1 cellular context compared by ENCODE assay signal in the genomic region with DNA sequence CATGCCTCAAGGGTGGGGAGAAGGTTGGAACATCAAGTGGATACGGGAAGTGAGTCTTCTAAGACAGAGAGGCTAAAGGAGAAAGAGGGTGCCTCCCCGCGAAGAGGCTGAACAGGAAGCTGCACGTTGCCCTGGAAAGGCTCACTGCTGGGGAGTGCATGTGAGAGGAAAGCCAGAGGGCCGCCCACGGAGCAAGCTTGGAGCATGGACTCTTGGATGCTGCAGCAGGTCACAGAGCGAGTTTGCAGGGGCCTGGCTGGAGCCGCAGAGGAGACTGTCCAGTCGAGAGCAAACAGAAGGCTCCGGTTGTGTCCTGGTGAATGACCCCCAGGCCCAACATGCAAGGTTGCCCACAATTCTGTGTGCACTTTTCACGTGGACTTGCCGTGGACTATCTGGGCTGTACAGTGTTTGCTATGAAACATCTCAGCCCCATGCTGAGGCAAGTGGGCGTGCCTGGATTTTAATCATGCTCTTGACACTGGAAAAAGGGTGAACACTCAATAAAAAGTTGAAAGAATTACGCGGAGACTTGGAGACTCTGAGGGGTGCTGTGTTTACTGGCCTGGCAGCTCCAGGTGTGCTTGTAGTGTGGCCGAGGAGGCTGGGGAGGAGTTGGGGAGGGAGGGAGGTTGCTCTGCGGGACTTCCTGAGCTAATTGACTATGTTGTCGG.
TF ChIP-seq lines count a peak whose summit lies in the region.

No MANE protein-coding gene starts in this region.

TF ChIP-seq in GM23338, 12 proteins besides CTCF, POLR2A, EP300 and RAD21:
- TF ChIP-seq, protein P1, sequence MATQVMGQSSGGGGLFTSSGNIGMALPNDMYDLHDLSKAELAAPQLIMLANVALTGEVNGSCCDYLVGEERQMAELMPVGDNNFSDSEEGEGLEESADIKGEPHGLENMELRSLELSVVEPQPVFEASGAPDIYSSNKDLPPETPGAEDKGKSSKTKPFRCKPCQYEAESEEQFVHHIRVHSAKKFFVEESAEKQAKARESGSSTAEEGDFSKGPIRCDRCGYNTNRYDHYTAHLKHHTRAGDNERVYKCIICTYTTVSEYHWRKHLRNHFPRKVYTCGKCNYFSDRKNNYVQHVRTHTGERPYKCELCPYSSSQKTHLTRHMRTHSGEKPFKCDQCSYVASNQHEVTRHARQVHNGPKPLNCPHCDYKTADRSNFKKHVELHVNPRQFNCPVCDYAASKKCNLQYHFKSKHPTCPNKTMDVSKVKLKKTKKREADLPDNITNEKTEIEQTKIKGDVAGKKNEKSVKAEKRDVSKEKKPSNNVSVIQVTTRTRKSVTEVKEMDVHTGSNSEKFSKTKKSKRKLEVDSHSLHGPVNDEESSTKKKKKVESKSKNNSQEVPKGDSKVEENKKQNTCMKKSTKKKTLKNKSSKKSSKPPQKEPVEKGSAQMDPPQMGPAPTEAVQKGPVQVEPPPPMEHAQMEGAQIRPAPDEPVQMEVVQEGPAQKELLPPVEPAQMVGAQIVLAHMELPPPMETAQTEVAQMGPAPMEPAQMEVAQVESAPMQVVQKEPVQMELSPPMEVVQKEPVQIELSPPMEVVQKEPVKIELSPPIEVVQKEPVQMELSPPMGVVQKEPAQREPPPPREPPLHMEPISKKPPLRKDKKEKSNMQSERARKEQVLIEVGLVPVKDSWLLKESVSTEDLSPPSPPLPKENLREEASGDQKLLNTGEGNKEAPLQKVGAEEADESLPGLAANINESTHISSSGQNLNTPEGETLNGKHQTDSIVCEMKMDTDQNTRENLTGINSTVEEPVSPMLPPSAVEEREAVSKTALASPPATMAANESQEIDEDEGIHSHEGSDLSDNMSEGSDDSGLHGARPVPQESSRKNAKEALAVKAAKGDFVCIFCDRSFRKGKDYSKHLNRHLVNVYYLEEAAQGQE (IDR thresholded peaks at IDR 0.05; ENCODE audit: unreplicated experiment): no peak
- no peak for TF ChIP-seq CREB1 (CRISPR knock-in tag; IDR thresholded peaks at IDR 0.05; ENCODE audit: low read depth)
- no peak for TF ChIP-seq STAT1 (IDR thresholded peaks at IDR 0.05; ENCODE audit: unreplicated experiment)
- no peak for TF ChIP-seq ZNF331 (CRISPR knock-in tag; IDR thresholded peaks at IDR 0.05; ENCODE audit: low read depth)
- no peak for TF ChIP-seq ZNF114 (CRISPR knock-in tag; IDR thresholded peaks at IDR 0.05)
- TF ChIP-seq, protein P2, sequence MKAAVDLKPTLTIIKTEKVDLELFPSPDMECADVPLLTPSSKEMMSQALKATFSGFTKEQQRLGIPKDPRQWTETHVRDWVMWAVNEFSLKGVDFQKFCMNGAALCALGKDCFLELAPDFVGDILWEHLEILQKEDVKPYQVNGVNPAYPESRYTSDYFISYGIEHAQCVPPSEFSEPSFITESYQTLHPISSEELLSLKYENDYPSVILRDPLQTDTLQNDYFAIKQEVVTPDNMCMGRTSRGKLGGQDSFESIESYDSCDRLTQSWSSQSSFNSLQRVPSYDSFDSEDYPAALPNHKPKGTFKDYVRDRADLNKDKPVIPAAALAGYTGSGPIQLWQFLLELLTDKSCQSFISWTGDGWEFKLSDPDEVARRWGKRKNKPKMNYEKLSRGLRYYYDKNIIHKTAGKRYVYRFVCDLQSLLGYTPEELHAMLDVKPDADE (IDR thresholded peaks at IDR 0.05): no peak
- no peak for TF ChIP-seq EZH2phosphoT487 (IDR thresholded peaks at IDR 0.05; ENCODE audit: unreplicated experiment)
- TF ChIP-seq EZH2 (IDR thresholded peaks at IDR 0.05; ENCODE audit: low read depth, unreplicated experiment): no peak
- no peak for TF ChIP-seq NANOG (IDR thresholded peaks at IDR 0.05; ENCODE audit: borderline replicate concordance)
- no peak for TF ChIP-seq JUNB (IDR thresholded peaks at IDR 0.05; ENCODE audit: unreplicated experiment)
- TF ChIP-seq, protein P3, sequence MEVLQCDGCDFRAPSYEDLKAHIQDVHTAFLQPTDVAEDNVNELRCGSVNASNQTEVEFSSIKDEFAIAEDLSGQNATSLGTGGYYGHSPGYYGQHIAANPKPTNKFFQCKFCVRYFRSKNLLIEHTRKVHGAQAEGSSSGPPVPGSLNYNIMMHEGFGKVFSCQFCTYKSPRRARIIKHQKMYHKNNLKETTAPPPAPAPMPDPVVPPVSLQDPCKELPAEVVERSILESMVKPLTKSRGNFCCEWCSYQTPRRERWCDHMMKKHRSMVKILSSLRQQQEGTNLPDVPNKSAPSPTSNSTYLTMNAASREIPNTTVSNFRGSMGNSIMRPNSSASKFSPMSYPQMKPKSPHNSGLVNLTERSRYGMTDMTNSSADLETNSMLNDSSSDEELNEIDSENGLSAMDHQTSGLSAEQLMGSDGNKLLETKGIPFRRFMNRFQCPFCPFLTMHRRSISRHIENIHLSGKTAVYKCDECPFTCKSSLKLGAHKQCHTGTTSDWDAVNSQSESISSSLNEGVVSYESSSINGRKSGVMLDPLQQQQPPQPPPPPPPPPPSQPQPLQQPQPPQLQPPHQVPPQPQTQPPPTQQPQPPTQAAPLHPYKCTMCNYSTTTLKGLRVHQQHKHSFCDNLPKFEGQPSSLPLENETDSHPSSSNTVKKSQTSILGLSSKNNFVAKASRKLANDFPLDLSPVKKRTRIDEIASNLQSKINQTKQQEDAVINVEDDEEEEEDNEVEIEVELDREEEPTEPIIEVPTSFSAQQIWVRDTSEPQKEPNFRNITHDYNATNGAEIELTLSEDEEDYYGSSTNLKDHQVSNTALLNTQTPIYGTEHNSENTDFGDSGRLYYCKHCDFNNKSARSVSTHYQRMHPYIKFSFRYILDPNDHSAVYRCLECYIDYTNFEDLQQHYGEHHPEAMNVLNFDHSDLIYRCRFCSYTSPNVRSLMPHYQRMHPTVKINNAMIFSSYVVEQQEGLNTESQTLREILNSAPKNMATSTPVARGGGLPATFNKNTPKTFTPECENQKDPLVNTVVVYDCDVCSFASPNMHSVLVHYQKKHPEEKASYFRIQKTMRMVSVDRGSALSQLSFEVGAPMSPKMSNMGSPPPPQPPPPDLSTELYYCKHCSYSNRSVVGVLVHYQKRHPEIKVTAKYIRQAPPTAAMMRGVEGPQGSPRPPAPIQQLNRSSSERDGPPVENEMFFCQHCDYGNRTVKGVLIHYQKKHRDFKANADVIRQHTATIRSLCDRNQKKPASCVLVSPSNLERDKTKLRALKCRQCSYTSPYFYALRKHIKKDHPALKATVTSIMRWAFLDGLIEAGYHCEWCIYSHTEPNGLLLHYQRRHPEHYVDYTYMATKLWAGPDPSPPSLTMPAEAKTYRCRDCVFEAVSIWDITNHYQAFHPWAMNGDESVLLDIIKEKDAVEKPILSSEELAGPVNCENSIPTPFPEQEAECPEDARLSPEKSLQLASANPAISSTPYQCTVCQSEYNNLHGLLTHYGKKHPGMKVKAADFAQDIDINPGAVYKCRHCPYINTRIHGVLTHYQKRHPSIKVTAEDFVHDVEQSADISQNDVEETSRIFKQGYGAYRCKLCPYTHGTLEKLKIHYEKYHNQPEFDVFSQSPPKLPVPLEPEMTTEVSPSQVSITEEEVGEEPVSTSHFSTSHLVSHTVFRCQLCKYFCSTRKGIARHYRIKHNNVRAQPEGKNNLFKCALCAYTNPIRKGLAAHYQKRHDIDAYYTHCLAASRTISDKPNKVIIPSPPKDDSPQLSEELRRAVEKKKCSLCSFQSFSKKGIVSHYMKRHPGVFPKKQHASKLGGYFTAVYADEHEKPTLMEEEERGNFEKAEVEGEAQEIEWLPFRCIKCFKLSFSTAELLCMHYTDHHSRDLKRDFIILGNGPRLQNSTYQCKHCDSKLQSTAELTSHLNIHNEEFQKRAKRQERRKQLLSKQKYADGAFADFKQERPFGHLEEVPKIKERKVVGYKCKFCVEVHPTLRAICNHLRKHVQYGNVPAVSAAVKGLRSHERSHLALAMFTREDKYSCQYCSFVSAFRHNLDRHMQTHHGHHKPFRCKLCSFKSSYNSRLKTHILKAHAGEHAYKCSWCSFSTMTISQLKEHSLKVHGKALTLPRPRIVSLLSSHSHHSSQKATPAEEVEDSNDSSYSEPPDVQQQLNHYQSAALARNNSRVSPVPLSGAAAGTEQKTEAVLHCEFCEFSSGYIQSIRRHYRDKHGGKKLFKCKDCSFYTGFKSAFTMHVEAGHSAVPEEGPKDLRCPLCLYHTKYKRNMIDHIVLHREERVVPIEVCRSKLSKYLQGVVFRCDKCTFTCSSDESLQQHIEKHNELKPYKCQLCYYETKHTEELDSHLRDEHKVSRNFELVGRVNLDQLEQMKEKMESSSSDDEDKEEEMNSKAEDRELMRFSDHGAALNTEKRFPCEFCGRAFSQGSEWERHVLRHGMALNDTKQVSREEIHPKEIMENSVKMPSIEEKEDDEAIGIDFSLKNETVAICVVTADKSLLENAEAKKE (CRISPR knock-in tag; IDR thresholded peaks at IDR 0.05): no peak
- TF ChIP-seq POLR2AphosphoS5 (IDR thresholded peaks at IDR 0.05; ENCODE audit: low read depth): no peak
TF ChIP-seq in GM23338: peak in this region for 0.
